Comparison of ENCODE assay signal across 12 cellular contexts in genomic region chr16:7367309-7367708, GRCh38. TPM values are rescaled to one million over a fixed set of nuclear protein-coding genes. Genes with fewer than 3 reads are reported as not detected.
"Had no signal": no experiment of that assay in that cellular context is flagged by ENCODE, and none has a peak within 500 bp of the region (broad histone marks: within the 10 kb centered on the region; RNA-seq: fewer than 3 reads in every experiment).

No MANE protein-coding gene starts in this region.

- ATAC-seq: HCT116, HepG2 had no signal

- H3K36me3 ChIP-seq: HAP-1 had no signal

- H3K4me3 ChIP-seq: GM23248, HAP-1 had no signal

- H3K4me1 ChIP-seq: HAP-1 had no signal

- DNase-seq: GM23248, GOT3, H7, HFFc6, KBM-7 had no signal

- H3K27ac ChIP-seq: GM23248, HL-60 had no signal

- H3K9me3 ChIP-seq: HAP-1 had no signal

RNA-seq across cellular contexts. Expression of gene RBFOX1, which starts 34.7 kb away (rescaled TPM):
- total RNA-seq: GM23248, H4, HepG2, HFFc6, HT1080 had no signal
- polyA plus RNA-seq: GM23248, HepG2, IgD-negative memory B cell had no signal
